ENCODE assay signal across 8 cellular contexts in genomic region chr3:171229173-171229572, GRCh38.
"Had no signal": no experiment of that assay in that cellular context is flagged by ENCODE, and none has a peak within 500 bp of the region (broad histone marks: within the 10 kb centered on the region; RNA-seq: fewer than 3 reads in every experiment).

No MANE protein-coding gene starts in this region.

- H3K4me3 Mint-ChIP-seq: mesothelial cell of epicardium, neural progenitor cell had no signal

- H3K27ac Mint-ChIP-seq: mesothelial cell of epicardium, neural progenitor cell had no signal

- H3K4me1 Mint-ChIP-seq: mesothelial cell of epicardium had no signal

- ATAC-seq: right lobe of liver had no signal

- DNase-seq: activated CD8-positive, alpha-beta memory T cell treated with anti-CD3 and anti-CD28 coated beads, Interleukin-2, amount 50 U/mL, for 48 hours; activated gamma-delta T cell; dorsolateral prefrontal cortex; right lobe of liver; tibial artery; uterus had no signal
